3 cellular contexts compared by ENCODE assay signal in the genomic region with DNA sequence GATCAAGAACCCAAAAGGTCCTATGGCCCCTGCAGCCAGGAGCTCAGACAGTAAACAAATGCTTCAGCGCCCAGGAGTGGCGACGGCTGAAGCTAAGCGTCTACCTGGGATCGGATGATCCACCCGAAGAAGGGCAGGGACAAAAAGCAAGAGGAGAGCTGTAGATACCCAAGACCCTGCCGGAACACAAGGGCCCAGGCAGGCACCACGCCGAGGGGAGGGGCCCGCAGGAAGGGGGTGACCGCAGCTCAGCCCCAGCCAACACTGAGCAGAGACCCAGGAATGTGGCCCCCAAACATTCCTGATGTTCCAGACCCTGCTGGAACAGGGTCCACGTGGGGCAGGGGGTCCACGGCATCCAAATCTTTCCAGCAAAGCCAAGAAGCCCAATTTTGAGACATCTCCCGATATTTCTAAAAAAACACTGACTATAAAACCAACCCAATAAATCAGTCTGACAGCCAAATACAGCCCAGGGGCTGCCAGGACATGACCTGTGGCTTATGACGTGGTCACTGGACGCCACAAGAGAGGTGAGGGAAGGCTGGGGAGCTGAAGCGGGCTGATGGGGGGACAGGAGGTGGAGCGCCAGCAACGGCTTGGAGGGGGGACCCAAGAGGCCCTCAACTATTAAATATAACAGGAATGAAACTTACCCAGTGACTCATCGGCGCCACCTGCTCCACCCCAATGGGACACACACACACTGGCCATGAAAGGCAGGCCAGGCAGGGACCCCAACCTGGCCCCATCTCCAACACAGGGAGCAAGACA.
A peak's percentile ranks its signal among the peaks of the same experiment; 100 is the strongest.
TF ChIP-seq lines count a peak whose summit lies in the region.

No MANE protein-coding gene starts in this region.

TF ChIP-seq in SK-N-SH, 30 proteins besides CTCF, POLR2A, EP300 and RAD21 (continued from another document):
- TF ChIP-seq, protein P1, sequence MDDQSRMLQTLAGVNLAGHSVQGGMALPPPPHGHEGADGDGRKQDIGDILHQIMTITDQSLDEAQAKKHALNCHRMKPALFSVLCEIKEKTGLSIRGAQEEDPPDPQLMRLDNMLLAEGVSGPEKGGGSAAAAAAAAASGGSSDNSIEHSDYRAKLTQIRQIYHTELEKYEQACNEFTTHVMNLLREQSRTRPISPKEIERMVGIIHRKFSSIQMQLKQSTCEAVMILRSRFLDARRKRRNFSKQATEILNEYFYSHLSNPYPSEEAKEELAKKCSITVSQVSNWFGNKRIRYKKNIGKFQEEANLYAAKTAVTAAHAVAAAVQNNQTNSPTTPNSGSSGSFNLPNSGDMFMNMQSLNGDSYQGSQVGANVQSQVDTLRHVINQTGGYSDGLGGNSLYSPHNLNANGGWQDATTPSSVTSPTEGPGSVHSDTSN (IDR thresholded peaks at IDR 0.05): 0 out of 2 replicates have a peak, but pooled peaks have one; percentile 25

TF ChIP-seq in SK-N-SH treated with all-trans-retinoic acid at 6 μM for 48 hours, 23 proteins besides CTCF, POLR2A, EP300 and RAD21 (continued from another document):
- TF ChIP-seq, protein P2, sequence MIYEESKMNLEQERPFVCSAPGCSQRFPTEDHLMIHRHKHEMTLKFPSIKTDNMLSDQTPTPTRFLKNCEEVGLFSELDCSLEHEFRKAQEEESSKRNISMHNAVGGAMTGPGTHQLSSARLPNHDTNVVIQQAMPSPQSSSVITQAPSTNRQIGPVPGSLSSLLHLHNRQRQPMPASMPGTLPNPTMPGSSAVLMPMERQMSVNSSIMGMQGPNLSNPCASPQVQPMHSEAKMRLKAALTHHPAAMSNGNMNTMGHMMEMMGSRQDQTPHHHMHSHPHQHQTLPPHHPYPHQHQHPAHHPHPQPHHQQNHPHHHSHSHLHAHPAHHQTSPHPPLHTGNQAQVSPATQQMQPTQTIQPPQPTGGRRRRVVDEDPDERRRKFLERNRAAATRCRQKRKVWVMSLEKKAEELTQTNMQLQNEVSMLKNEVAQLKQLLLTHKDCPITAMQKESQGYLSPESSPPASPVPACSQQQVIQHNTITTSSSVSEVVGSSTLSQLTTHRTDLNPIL (CRISPR knock-in tag; IDR thresholded peaks at IDR 0.05; ENCODE audit: low read depth): no peak
TF ChIP-seq in SK-N-SH treated with all-trans-retinoic acid at 6 μM for 48 hours: peak in this region for 0.

TF ChIP-seq in WTC11, 78 proteins besides CTCF, POLR2A, EP300 and RAD21 (continued from another document):
- TF ChIP-seq, protein P3, sequence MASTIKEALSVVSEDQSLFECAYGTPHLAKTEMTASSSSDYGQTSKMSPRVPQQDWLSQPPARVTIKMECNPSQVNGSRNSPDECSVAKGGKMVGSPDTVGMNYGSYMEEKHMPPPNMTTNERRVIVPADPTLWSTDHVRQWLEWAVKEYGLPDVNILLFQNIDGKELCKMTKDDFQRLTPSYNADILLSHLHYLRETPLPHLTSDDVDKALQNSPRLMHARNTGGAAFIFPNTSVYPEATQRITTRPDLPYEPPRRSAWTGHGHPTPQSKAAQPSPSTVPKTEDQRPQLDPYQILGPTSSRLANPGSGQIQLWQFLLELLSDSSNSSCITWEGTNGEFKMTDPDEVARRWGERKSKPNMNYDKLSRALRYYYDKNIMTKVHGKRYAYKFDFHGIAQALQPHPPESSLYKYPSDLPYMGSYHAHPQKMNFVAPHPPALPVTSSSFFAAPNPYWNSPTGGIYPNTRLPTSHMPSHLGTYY (CRISPR knock-in tag; IDR thresholded peaks at IDR 0.05): no peak
- TF ChIP-seq ELF4 (CRISPR knock-in tag; IDR thresholded peaks at IDR 0.05; ENCODE audit: low read depth): no peak
- no peak; the same call in 1 of the 2 replicates for TF ChIP-seq ZNF121 (CRISPR knock-in tag; IDR thresholded peaks at IDR 0.05)
- TF ChIP-seq ZNF263 (CRISPR knock-in tag; IDR thresholded peaks at IDR 0.05; ENCODE audit: low read depth): no peak
